Comparison of ENCODE assay signal across 17 cellular contexts in genomic region chr20:44648068-44648467, GRCh38. TPM values are rescaled to one million over a fixed set of nuclear protein-coding genes. Genes with fewer than 3 reads are reported as not detected.
DNase-seq lines count a peak whose midpoint lies in the region; ATAC-seq and TF ChIP-seq lines count a peak whose summit lies in the region.
"Had no signal": no experiment of that assay in that cellular context is flagged by ENCODE, and none has a peak within 500 bp of the region (broad histone marks: within the 10 kb centered on the region; RNA-seq: fewer than 3 reads in every experiment).

No MANE protein-coding gene starts in this region.

- H3K27me3 ChIP-seq in IMR-90 (ENCODE audit: control insufficient read depth, insufficient read depth, low read length), result peaks cover under 1% of the 10 kb centered on the region; the same call in 1 of the 2 replicates

- no peak for TF ChIP-seq RAD21 in IMR-90 (IDR thresholded peaks at IDR 0.05; ENCODE audit: low read length)

- H2AK9ac ChIP-seq in IMR-90 (replicated peaks; ENCODE audit: low read depth, low read length, poor library complexity), result no peak overlapping the region

- peaks cover 13% of the 10 kb centered on the region; the same call in 1 of the 2 replicates for H3K9me1 ChIP-seq in IMR-90 (ENCODE audit: insufficient read depth, low read length)

- H2BK15ac ChIP-seq in IMR-90 (ENCODE audit: low read depth, low read length), result no peak overlapping the region

- no TSS peak for BruUV-seq in IMR-90 (replicated peaks; lab: Mats Ljungman, UMichigan)

- no peak overlapping the region for H3K9ac ChIP-seq in IMR-90 (ENCODE audit: low read depth, low read length)

- no peak overlapping the region for H4K91ac ChIP-seq in IMR-90 (ENCODE audit: insufficient read depth, low read depth, low read length)

- CTCF ChIA-PET in activated CD8-positive, alpha-beta T cell treated with anti-CD3 and anti-CD28 coated beads, Interleukin-2, amount 10 ng/mL, durations not matched to agents 7 days and 5 days (lab: Charles Lee), result interaction anchor here (1.0 to 11.1 kb wide), 4 partner anchors 20 to 49 kb away, joined by 3 to 150 read pairs (median 4); no protein-coding TSS in a partner anchor
- CTCF ChIA-PET in activated CD8-positive, alpha-beta T cell treated with anti-CD3 and anti-CD28 coated beads for 36 hours (lab: Charles Lee), result interaction anchor here (4.3 kb wide), 1 partner anchor 36 kb away, joined by 32 read pairs; no protein-coding TSS in a partner anchor
- CTCF ChIA-PET in IMR-90 (lab: Yijun Ruan, JAX), result no interaction called here

- H3K36me3 Mint-ChIP-seq in activated CD8-positive, alpha-beta T cell treated with anti-CD3 and anti-CD28 coated beads, Interleukin-2, amount 10 ng/mL, durations not matched to agents 7 days and 5 days (ENCODE audit: low read depth), result peaks cover 44% of the 10 kb centered on the region
- H3K36me3 Mint-ChIP-seq in activated CD8-positive, alpha-beta T cell treated with anti-CD3 and anti-CD28 coated beads for 36 hours (ENCODE audit: low read depth), result no peaks in the 10 kb centered on the region
- peaks cover 3% of the 10 kb centered on the region for H3K36me3 Mint-ChIP-seq in T-helper 17 cell (ENCODE audit: low read depth)
- peaks cover 6% of the 10 kb centered on the region for H3K36me3 Mint-ChIP-seq in natural killer cell treated with Interleukin-12 subunit alpha and Interleukin-12 subunit beta and Interleukin-15 and Interleukin-18, amount 100 ng/mL, for 72 hours
- no peaks in the 10 kb centered on the region for H3K36me3 Mint-ChIP-seq in chondrocyte (ENCODE audit: low read depth)

- H3K9me3 Mint-ChIP-seq in activated CD8-positive, alpha-beta T cell treated with anti-CD3 and anti-CD28 coated beads, Interleukin-2, amount 10 ng/mL, durations not matched to agents 7 days and 5 days (ENCODE audit: insufficient read depth), result no peaks in the 10 kb centered on the region
- H3K9me3 Mint-ChIP-seq in activated CD8-positive, alpha-beta T cell treated with anti-CD3 and anti-CD28 coated beads for 36 hours, result no peaks in the 10 kb centered on the region
- no peaks in the 10 kb centered on the region for H3K9me3 Mint-ChIP-seq in natural killer cell treated with Interleukin-12 subunit alpha and Interleukin-12 subunit beta and Interleukin-15 and Interleukin-18, amount 100 ng/mL, for 72 hours
- H3K9me3 Mint-ChIP-seq in chondrocyte (ENCODE audit: low read depth), result no peaks in the 10 kb centered on the region

- no peak overlapping the region for H3K56ac ChIP-seq in IMR-90 (ENCODE audit: extremely low read depth, insufficient read depth, low read length)

- no peak overlapping the region for H3K23ac ChIP-seq in IMR-90 (ENCODE audit: low read depth, low read length)

- no peak for TF ChIP-seq POLR2A in IMR-90 (IDR thresholded peaks at IDR 0.05; ENCODE audit: low read depth, low read length)

- no peak overlapping the region for H2BK5ac ChIP-seq in IMR-90 (ENCODE audit: low read depth, low read length, poor library complexity, severe bottlenecking)

- no peak overlapping the region for H2BK120ac ChIP-seq in IMR-90 (ENCODE audit: low read depth, low read length)

- H3K9me3 ChIP-seq in IMR-90 (ENCODE audit: control insufficient read depth, insufficient read depth, low read length), result no peaks in the 10 kb centered on the region
- no peaks in the 10 kb centered on the region for H3K9me3 ChIP-seq in T-helper 17 cell (ENCODE audit: control insufficient read depth, low read length, poor library complexity, severe bottlenecking)
- H3K9me3 ChIP-seq: left ventricle myocardium inferior, mucosa of descending colon had no signal

- H3K4me3 ChIP-seq in IMR-90 (ENCODE audit: insufficient read depth, low read depth, low read length), result no peak overlapping the region
- H3K4me3 ChIP-seq: mucosa of descending colon had no signal

- POLR2A ChIA-PET in activated CD8-positive, alpha-beta T cell treated with anti-CD3 and anti-CD28 coated beads, Interleukin-2, amount 10 ng/mL, durations not matched to agents 7 days and 5 days (lab: Charles Lee), result no interaction called here
- POLR2A ChIA-PET in activated CD8-positive, alpha-beta T cell treated with anti-CD3 and anti-CD28 coated beads for 36 hours (lab: Charles Lee), result no interaction called here
- POLR2A ChIA-PET in IMR-90 (lab: Charles Lee; ENCODE audit: unreplicated experiment), result no interaction called here

- H3K79me1 ChIP-seq in IMR-90 (ENCODE audit: low read depth in 1 of 2, low read length in 2 of 2), result peaks cover 3 to 11% of the 10 kb centered on the region in 2 experiments; a peak in 2 of 4 replicates

- no peak overlapping the region for H2BK20ac ChIP-seq in IMR-90 (ENCODE audit: low read depth, low read length)

- dilution Hi-C loops in IMR-90 (cut with HindIII; ENCODE audit: low sequenced_read_pairs, unreplicated experiment), result no loop called here

- ATAC-seq in activated CD8-positive, alpha-beta T cell treated with anti-CD3 and anti-CD28 coated beads, Interleukin-2, amount 10 ng/mL, durations not matched to agents 7 days and 5 days, result no peak
- no peak for ATAC-seq in activated CD8-positive, alpha-beta T cell treated with anti-CD3 and anti-CD28 coated beads for 36 hours
- ATAC-seq in IMR-90 (ENCODE audit: low read depth) (no peak), T-helper 17 cell (no peak), HG03025 (IDR thresholded peaks at IDR 0.05; ENCODE audit: low FRiP score, unreplicated experiment) (no peak)
- no peak for ATAC-seq in natural killer cell treated with Interleukin-12 subunit alpha and Interleukin-12 subunit beta and Interleukin-15 and Interleukin-18, amount 100 ng/mL, for 72 hours
- ATAC-seq: mucosa of descending colon, sciatic nerve had no signal

- H3K36me3 ChIP-seq in IMR-90 (ENCODE audit: control insufficient read depth, insufficient read depth, low read length), result no peaks in the 10 kb centered on the region
- H3K36me3 ChIP-seq: left ventricle myocardium inferior had no signal

- no peak overlapping the region for H3K18ac ChIP-seq in IMR-90 (ENCODE audit: low read depth, low read length)

- H4K20me1 ChIP-seq in IMR-90 (ENCODE audit: insufficient read depth, low read length), result no peaks in the 10 kb centered on the region

- H3K27ac Mint-ChIP-seq in activated CD8-positive, alpha-beta T cell treated with anti-CD3 and anti-CD28 coated beads, Interleukin-2, amount 10 ng/mL, durations not matched to agents 7 days and 5 days, result peak overlapping the region; percentile 99
- H3K27ac Mint-ChIP-seq in activated CD8-positive, alpha-beta T cell treated with anti-CD3 and anti-CD28 coated beads for 36 hours, result no peak overlapping the region
- H3K27ac Mint-ChIP-seq in T-helper 17 cell (peak overlapping the region; percentile 99), chondrocyte (ENCODE audit: unreplicated experiment) (no peak overlapping the region)
- peak overlapping the region; percentile 40 to 88 for H3K27ac Mint-ChIP-seq in natural killer cell treated with Interleukin-12 subunit alpha and Interleukin-12 subunit beta and Interleukin-15 and Interleukin-18, amount 100 ng/mL, for 72 hours

- in situ Hi-C loops in IMR-90 (cut with MboI; ENCODE audit: low sequenced_read_pairs), result no loop called here
- in situ Hi-C loops in KBM-7 (cut with MboI; ENCODE audit: low pct_unique_long_range_greater_than_20kb, low sequenced_read_pairs), result no loop called here

- H3K4me1 Mint-ChIP-seq in activated CD8-positive, alpha-beta T cell treated with anti-CD3 and anti-CD28 coated beads, Interleukin-2, amount 10 ng/mL, durations not matched to agents 7 days and 5 days (ENCODE audit: low read depth), result peaks cover 81% of the 10 kb centered on the region
- H3K4me1 Mint-ChIP-seq in activated CD8-positive, alpha-beta T cell treated with anti-CD3 and anti-CD28 coated beads for 36 hours (ENCODE audit: low read depth), result peaks cover 61% of the 10 kb centered on the region
- H3K4me1 Mint-ChIP-seq in T-helper 17 cell (peaks cover 61% of the 10 kb centered on the region), chondrocyte (ENCODE audit: low read depth) (peaks cover 51% of the 10 kb centered on the region)
- peaks cover 61 to 64% of the 10 kb centered on the region in 2 donors for H3K4me1 Mint-ChIP-seq in natural killer cell treated with Interleukin-12 subunit alpha and Interleukin-12 subunit beta and Interleukin-15 and Interleukin-18, amount 100 ng/mL, for 72 hours (ENCODE audit: low read depth in 2 of 2)

- H3K4me3 Mint-ChIP-seq in activated CD8-positive, alpha-beta T cell treated with anti-CD3 and anti-CD28 coated beads, Interleukin-2, amount 10 ng/mL, durations not matched to agents 7 days and 5 days, result no peak overlapping the region
- no peak overlapping the region for H3K4me3 Mint-ChIP-seq in activated CD8-positive, alpha-beta T cell treated with anti-CD3 and anti-CD28 coated beads for 36 hours
- H3K4me3 Mint-ChIP-seq in T-helper 17 cell (peak overlapping the region; percentile 5), chondrocyte (ENCODE audit: unreplicated experiment) (no peak overlapping the region)
- no peak overlapping the region for H3K4me3 Mint-ChIP-seq in natural killer cell treated with Interleukin-12 subunit alpha and Interleukin-12 subunit beta and Interleukin-15 and Interleukin-18, amount 100 ng/mL, for 72 hours

- no peak overlapping the region for H4K5ac ChIP-seq in IMR-90 (ENCODE audit: low read depth, low read length)

- 0 out of 2 replicates have a peak overlapping the region, but pooled peaks have one; percentile 4 for H2AK5ac ChIP-seq in IMR-90 (ENCODE audit: low read depth, low read length)

- H3K4me1 ChIP-seq in IMR-90 (ENCODE audit: control insufficient read depth, insufficient read depth, low read length), result peaks cover 19% of the 10 kb centered on the region

- no peak overlapping the region for H3K14ac ChIP-seq in IMR-90 (replicated peaks; ENCODE audit: low read depth, low read length)

- DNase-seq in activated CD8-positive, alpha-beta T cell treated with anti-CD3 and anti-CD28 coated beads, Interleukin-2, amount 10 ng/mL, durations not matched to agents 7 days and 5 days, result no peak
- no peak for DNase-seq in activated CD8-positive, alpha-beta T cell treated with anti-CD3 and anti-CD28 coated beads for 36 hours
- DNase-seq in IMR-90 (no peak), T-helper 17 cell (no peak), chondrocyte (ENCODE audit: low spot score) (no peak), KBM-7 (no peak)
- DNase-seq in natural killer cell treated with Interleukin-12 subunit alpha and Interleukin-12 subunit beta and Interleukin-15 and Interleukin-18, amount 100 ng/mL, for 72 hours (ENCODE audit: low spot score), result peak; percentile 51
- DNase-seq: activated T-cell treated with anti-CD3 and anti-CD28 coated beads, Interleukin-2, amount 50 U/mL, for 1 hour; left ventricle myocardium inferior; mucosa of descending colon; NCI-H1048; NCI-H774; stimulated activated CD4-positive, alpha-beta T cell treated with anti-CD3 and anti-CD28 coated beads, Interleukin-1b, Interleukin-23, amount 100 ng/mL, for 48 hours; substantia nigra; T-helper 2 cell had no signal

- no peak overlapping the region for H4K8ac ChIP-seq in IMR-90 (ENCODE audit: low read depth in 2 of 2, low read length in 2 of 2)

- intact Hi-C loops in activated CD8-positive, alpha-beta T cell treated with anti-CD3 and anti-CD28 coated beads for 36 hours (cut with micrococcal nuclease), result no loop called here
- intact Hi-C loops in IMR-90 (cut with micrococcal nuclease), result no loop called here

- WGBS in IMR-90 (ENCODE audit: extremely low coverage in 2 of 2, insufficient read length in 1 of 2), 2 experiments, result no CpG with 5 or more reads among the region's 5 CpGs

- TF ChIP-seq CTCF in activated CD8-positive, alpha-beta T cell treated with anti-CD3 and anti-CD28 coated beads for 36 hours (IDR thresholded peaks at IDR 0.05), result no peak
- no peak for TF ChIP-seq CTCF in IMR-90 (conservative IDR thresholded peaks at IDR 0.05; ENCODE audit: low read depth, low read length)
- no peak for TF ChIP-seq CTCF in chondrocyte (IDR thresholded peaks at IDR 0.05)

- no peak overlapping the region for H2AFZ ChIP-seq in IMR-90 (replicated peaks; ENCODE audit: low read length, poor library complexity)

- no peaks in the 10 kb centered on the region for H3K27me3 Mint-ChIP-seq in activated CD8-positive, alpha-beta T cell treated with anti-CD3 and anti-CD28 coated beads, Interleukin-2, amount 10 ng/mL, durations not matched to agents 7 days and 5 days (ENCODE audit: low read depth)
- no peaks in the 10 kb centered on the region for H3K27me3 Mint-ChIP-seq in activated CD8-positive, alpha-beta T cell treated with anti-CD3 and anti-CD28 coated beads for 36 hours
- H3K27me3 Mint-ChIP-seq in T-helper 17 cell, result no peaks in the 10 kb centered on the region
- no peaks in the 10 kb centered on the region for H3K27me3 Mint-ChIP-seq in natural killer cell treated with Interleukin-12 subunit alpha and Interleukin-12 subunit beta and Interleukin-15 and Interleukin-18, amount 100 ng/mL, for 72 hours
- peaks cover 2% of the 10 kb centered on the region for H3K27me3 Mint-ChIP-seq in chondrocyte (ENCODE audit: low read depth)

- no peak overlapping the region for H3K27ac ChIP-seq in IMR-90 (ENCODE audit: insufficient read depth, low read length)

- no peak overlapping the region for H3K4ac ChIP-seq in IMR-90 (ENCODE audit: low read depth, low read length)

- no peak overlapping the region for H3K4me2 ChIP-seq in IMR-90 (ENCODE audit: low read depth, low read length)

RNA-seq across cellular contexts. Expression of gene ADA, which starts 3.4 kb away (rescaled TPM):
- total RNA-seq in activated CD8-positive, alpha-beta T cell treated with anti-CD3 and anti-CD28 coated beads, Interleukin-2, amount 10 ng/mL, durations not matched to agents 7 days and 5 days, result 100 to 1,000 TPM; 110 to 112 TPM
- 10 to 100 TPM; 32.8 to 36.7 TPM for total RNA-seq in activated CD8-positive, alpha-beta T cell treated with anti-CD3 and anti-CD28 coated beads for 36 hours
- total RNA-seq in IMR-90 (2012; rRNA removed) (6.9 and 8.1 TPM in 2 replicates), T-helper 17 cell (10 to 100 TPM; 36.0 to 36.1 TPM), chondrocyte (10.6 to 12.1 TPM (median 11.4 TPM) in 3 replicates)
- polyA plus RNA-seq in IMR-90 (2012; rRNA removed), result 11.0 and 11.6 TPM in 2 replicates
- 9.8 and 15.3 TPM in 2 replicates for polyA plus RNA-seq in IMR-90 (2012; cell fraction: cytosol; rRNA removed)
- polyA plus RNA-seq in IMR-90 (2012; cell fraction: nucleus; rRNA removed; ENCODE audit: low replicate concordance), result 31.5 and 33.0 TPM in 2 replicates
- total RNA-seq in natural killer cell treated with Interleukin-12 subunit alpha and Interleukin-12 subunit beta and Interleukin-15 and Interleukin-18, amount 100 ng/mL, for 72 hours, result 10 to 100 TPM; 31.9 to 42.7 TPM

Comparison
In these comparisons a context has a peak if more than half of its experiments do, and no peak if none do; other contexts are left out.
1. H3K27ac Mint-ChIP-seq: peak in activated CD8-positive, alpha-beta T cell treated with anti-CD3 and anti-CD28 coated beads, Interleukin-2, amount 10 ng/mL, durations not matched to agents 7 days and 5 days (single experiment), T-helper 17 cell (single experiment) and natural killer cell treated with Interleukin-12 subunit alpha and Interleukin-12 subunit beta and Interleukin-15 and Interleukin-18, amount 100 ng/mL, for 72 hours (2 of 2); none in activated CD8-positive, alpha-beta T cell treated with anti-CD3 and anti-CD28 coated beads for 36 hours (single experiment) and chondrocyte (single experiment).